Comparison of ENCODE assay signal across 11 cellular contexts in the genomic region with DNA sequence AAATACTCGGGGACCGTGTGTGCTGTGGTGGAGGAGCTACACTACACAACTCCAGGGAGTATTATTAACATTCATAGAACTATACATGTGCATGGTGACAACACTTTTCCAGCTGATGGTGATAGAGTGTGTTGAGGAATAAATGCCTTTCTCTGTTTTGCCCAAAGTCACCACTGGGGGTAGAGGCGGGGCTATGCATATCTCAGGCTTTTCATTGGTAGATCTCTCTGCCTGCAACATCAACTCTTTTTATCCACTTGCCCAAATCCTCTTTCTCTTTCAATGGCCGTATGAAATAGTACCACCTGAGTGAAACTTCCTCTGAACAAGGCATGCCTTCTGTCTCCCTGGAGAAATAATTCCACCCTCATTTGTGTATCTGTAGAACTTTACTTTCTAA.
DNase-seq lines count a peak whose midpoint lies in the region; ATAC-seq and TF ChIP-seq lines count a peak whose summit lies in the region.
"Had no signal": no experiment of that assay in that cellular context is flagged by ENCODE, and none has a peak within 500 bp of the region (broad histone marks: within the 10 kb centered on the region; RNA-seq: fewer than 3 reads in every experiment).

No MANE protein-coding gene starts in this region.

- no peak overlapping the region for H3K23ac ChIP-seq in mesendoderm (ENCODE audit: low read length)

- H3K36me3 ChIP-seq in mesendoderm (ENCODE audit: control insufficient read depth, insufficient read depth, low read length) = no peaks in the 10 kb centered on the region

- ATAC-seq in GM18502 (IDR thresholded peaks at IDR 0.05; ENCODE audit: poor library complexity, unreplicated experiment) (peak; percentile 78), Right ventricle myocardium inferior (no peak)

- no peak overlapping the region for H3K18ac ChIP-seq in mesendoderm (ENCODE audit: low read length)

- no peak overlapping the region for H3K56ac ChIP-seq in mesendoderm (ENCODE audit: low read length)

- WGBS in mesendoderm (ENCODE audit: extremely low coverage, insufficient coverage, low lambda C conversion rate) = no CpG with 5 or more reads among the region's 4 CpGs

- no peak overlapping the region for H2BK5ac ChIP-seq in mesendoderm (ENCODE audit: low read length)

- peaks cover under 1% of the 10 kb centered on the region for H3K4me1 ChIP-seq in mesendoderm (ENCODE audit: control insufficient read depth, low read depth, low read length)

- H3K27ac Mint-ChIP-seq in Calu3 (ENCODE audit: unreplicated experiment) = no peak overlapping the region
- H3K27ac Mint-ChIP-seq: nephron had no signal

- H3K4me1 Mint-ChIP-seq in Calu3 (ENCODE audit: low read depth, unreplicated experiment) = no peaks in the 10 kb centered on the region

- H3K4me3 Mint-ChIP-seq in Calu3 (ENCODE audit: low read depth, unreplicated experiment) = no peak overlapping the region
- H3K4me3 Mint-ChIP-seq: nephron had no signal

- CTCF ChIA-PET in HEK293T (lab: Yijun Ruan, JAX) (no interaction called here), Calu3 (lab: Charles Lee) (no interaction called here)

- no peaks in the 10 kb centered on the region for H3K79me1 ChIP-seq in mesendoderm (ENCODE audit: low read length)

- BruUV-seq in Calu3 (replicated peaks; lab: Mats Ljungman, UMichigan) = no TSS peak

- H2BK120ac ChIP-seq in mesendoderm (ENCODE audit: low read depth, low read length) = no peak overlapping the region

- H4K5ac ChIP-seq in mesendoderm (ENCODE audit: low read length) = no peak overlapping the region

- H3K4me2 ChIP-seq in mesendoderm (ENCODE audit: low read length) = no peak overlapping the region

- no peak overlapping the region for H2BK15ac ChIP-seq in mesendoderm (replicated peaks; ENCODE audit: low read depth)

- POLR2A ChIA-PET in HEK293T (lab: Yijun Ruan, JAX) = no interaction called here

- H2AK5ac ChIP-seq in mesendoderm (ENCODE audit: low read length) = no peak overlapping the region

- no peaks in the 10 kb centered on the region for H3K27me3 ChIP-seq in mesendoderm (ENCODE audit: insufficient read depth, low read length, poor library complexity)

- no peak overlapping the region for H3K4me3 ChIP-seq in mesendoderm (ENCODE audit: low read length)

- H3K9ac ChIP-seq in mesendoderm (ENCODE audit: low read length) = no peak overlapping the region

- peak; percentile 55 for DNase-seq in HEK293T (ENCODE audit: extremely low spot score)
- peak; percentile 55 for DNase-seq in OCI-M1 (lab: John Stamatoyannopoulos, UW)
- DNase-seq in mesendoderm = peak; percentile 46
- DNase-seq in Right ventricle myocardium inferior (ENCODE audit: missing footprints) = no peak
- no peak for DNase-seq in Calu3
- DNase-seq in activated CD4-positive, alpha-beta T cell treated with anti-CD3 and anti-CD28 coated beads, Interleukin-2, amount 50 U/mL, for 48 hours = no peak
- DNase-seq: amniotic stem cell; NCI-H524 treated with DMSO at 0.1 percent for 48 hours; stimulated activated CD4-positive, alpha-beta T cell treated with anti-CD3 and anti-CD28 coated beads, Interleukin-12 subunit alpha, Interleukin-12 subunit beta, amount 100 ng/mL, for 4 hours had no signal

- no peaks in the 10 kb centered on the region for H3K27me3 Mint-ChIP-seq in Calu3 (ENCODE audit: unreplicated experiment)

- H3K9me3 Mint-ChIP-seq in Calu3 (ENCODE audit: low read depth, unreplicated experiment) = peaks cover 2% of the 10 kb centered on the region
- H3K9me3 Mint-ChIP-seq: nephron had no signal

- no peaks in the 10 kb centered on the region for H3K36me3 Mint-ChIP-seq in Calu3 (ENCODE audit: insufficient read depth, unreplicated experiment)

- H3K27ac ChIP-seq in mesendoderm (ENCODE audit: low read depth, low read length) = no peak overlapping the region

- no peak for TF ChIP-seq CTCF in Calu3 (IDR thresholded peaks at IDR 0.05; ENCODE audit: unreplicated experiment)

- intact Hi-C loops in Right ventricle myocardium inferior (cut with DNase I) (no loop called here), Calu3 (cut with micrococcal nuclease; ENCODE audit: unreplicated experiment) (no loop called here)

- no peaks in the 10 kb centered on the region for H3K79me2 ChIP-seq in mesendoderm (ENCODE audit: control insufficient read depth, insufficient read depth, low read length)

- no peak overlapping the region for H3K4ac ChIP-seq in mesendoderm (ENCODE audit: low read depth, low read length)

- no peak overlapping the region for H4K8ac ChIP-seq in mesendoderm (ENCODE audit: low read depth, low read length)

TF ChIP-seq in HEK293T, 16 proteins besides CTCF, POLR2A, EP300 and RAD21:
- no peak for TF ChIP-seq FOXK2 (IDR thresholded peaks at IDR 0.05)
- TF ChIP-seq, protein P1, sequence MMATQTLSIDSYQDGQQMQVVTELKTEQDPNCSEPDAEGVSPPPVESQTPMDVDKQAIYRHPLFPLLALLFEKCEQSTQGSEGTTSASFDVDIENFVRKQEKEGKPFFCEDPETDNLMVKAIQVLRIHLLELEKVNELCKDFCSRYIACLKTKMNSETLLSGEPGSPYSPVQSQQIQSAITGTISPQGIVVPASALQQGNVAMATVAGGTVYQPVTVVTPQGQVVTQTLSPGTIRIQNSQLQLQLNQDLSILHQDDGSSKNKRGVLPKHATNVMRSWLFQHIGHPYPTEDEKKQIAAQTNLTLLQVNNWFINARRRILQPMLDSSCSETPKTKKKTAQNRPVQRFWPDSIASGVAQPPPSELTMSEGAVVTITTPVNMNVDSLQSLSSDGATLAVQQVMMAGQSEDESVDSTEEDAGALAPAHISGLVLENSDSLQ (IDR thresholded peaks at IDR 0.05) = peak; percentile 59

Comparison
In these comparisons a context has a peak if more than half of its experiments do, and no peak if none do; other contexts are left out.
1. DNase-seq: peak in HEK293T (single experiment), OCI-M1 (single experiment) and mesendoderm (single experiment); none in Right ventricle myocardium inferior (single experiment), Calu3 (single experiment) and activated CD4-positive, alpha-beta T cell treated with anti-CD3 and anti-CD28 coated beads, Interleukin-2, amount 50 U/mL, for 48 hours (0 of 2).